Comparison of ENCODE assay signal across 29 cellular contexts in genomic region chr20:40397483-40397882, GRCh38.
"Had no signal": no experiment of that assay in that cellular context is flagged by ENCODE, and none has a peak within 500 bp of the region (broad histone marks: within the 10 kb centered on the region; RNA-seq: fewer than 3 reads in every experiment).

No MANE protein-coding gene starts in this region.

- H3K36me3 ChIP-seq: adrenal gland, esophagus squamous epithelium, gastroesophageal sphincter had no signal

- H3K4me1 Mint-ChIP-seq: activated CD4-positive, alpha-beta T cell treated with anti-CD3 and anti-CD28 coated beads for 36 hours; activated CD4-positive, alpha-beta T cell treated with anti-CD3 and anti-CD28 coated beads, Interleukin-2, amount 10 ng/mL, durations not matched to agents 24 days and 14 days; activated CD8-positive, alpha-beta memory T cell treated with anti-CD3 and anti-CD28 coated beads, Interleukin-2, amount 10 ng/mL, durations not matched to agents 7 days and 5 days; activated naive CD4-positive, alpha-beta T cell treated with anti-CD3 and anti-CD28 coated beads, Interleukin-2, amount 50 U/mL, for 24 hours; activated naive CD8-positive, alpha-beta T cell treated with anti-CD3 and anti-CD28 coated beads for 36 hours; activated naive CD8-positive, alpha-beta T cell treated with anti-CD3 and anti-CD28 coated beads, Interleukin-2, amount 50 U/mL, for 24 hours had no signal

- H3K9me3 ChIP-seq: adrenal gland, body of pancreas, esophagus squamous epithelium, gastroesophageal sphincter had no signal

- H3K9me3 Mint-ChIP-seq: activated naive CD4-positive, alpha-beta T cell treated with anti-CD3 and anti-CD28 coated beads for 36 hours; activated naive CD4-positive, alpha-beta T cell treated with anti-CD3 and anti-CD28 coated beads, Interleukin-2, amount 50 U/mL, for 24 hours had no signal

- H3K4me3 Mint-ChIP-seq: activated CD4-positive, alpha-beta memory T cell treated with anti-CD3 and anti-CD28 coated beads for 36 hours; activated CD4-positive, alpha-beta T cell treated with anti-CD3 and anti-CD28 coated beads for 36 hours; activated CD4-positive, alpha-beta T cell treated with anti-CD3 and anti-CD28 coated beads, Interleukin-2, amount 10 ng/mL, durations not matched to agents 24 days and 14 days; activated CD8-positive, alpha-beta memory T cell treated with anti-CD3 and anti-CD28 coated beads, Interleukin-2, amount 10 ng/mL, durations not matched to agents 7 days and 5 days; activated CD8-positive, alpha-beta T cell treated with anti-CD3 and anti-CD28 coated beads, Interleukin-2, amount 10 ng/mL, durations not matched to agents 7 days and 5 days; activated naive CD4-positive, alpha-beta T cell treated with anti-CD3 and anti-CD28 coated beads for 36 hours; activated naive CD4-positive, alpha-beta T cell treated with anti-CD3 and anti-CD28 coated beads, Interleukin-2, amount 50 U/mL, for 24 hours; activated naive CD8-positive, alpha-beta T cell treated with anti-CD3 and anti-CD28 coated beads for 36 hours; activated naive CD8-positive, alpha-beta T cell treated with anti-CD3 and anti-CD28 coated beads, Interleukin-2, amount 50 U/mL, for 24 hours; activated T-helper 1 cell treated with anti-CD3 and anti-CD28 coated beads, Interleukin-12 subunit alpha, Interleukin-12 subunit beta, Interleukin-2, Interleukin-4 antibody, amounts not matched to agents 30 ng/mL and 10 ng/mL and 1 ng/mL, durations not matched to agents 14 hours and 24 hours and 36 hours had no signal

- H3K27ac Mint-ChIP-seq: activated CD4-positive, alpha-beta memory T cell treated with anti-CD3 and anti-CD28 coated beads for 36 hours; activated CD4-positive, alpha-beta T cell treated with anti-CD3 and anti-CD28 coated beads for 36 hours; activated CD4-positive, alpha-beta T cell treated with anti-CD3 and anti-CD28 coated beads, Interleukin-2, amount 10 ng/mL, durations not matched to agents 24 days and 14 days; activated CD8-positive, alpha-beta memory T cell treated with anti-CD3 and anti-CD28 coated beads, Interleukin-2, amount 10 ng/mL, durations not matched to agents 7 days and 5 days; activated CD8-positive, alpha-beta T cell treated with anti-CD3 and anti-CD28 coated beads, Interleukin-2, amount 10 ng/mL, durations not matched to agents 7 days and 5 days; activated naive CD4-positive, alpha-beta T cell treated with anti-CD3 and anti-CD28 coated beads for 36 hours; activated naive CD4-positive, alpha-beta T cell treated with anti-CD3 and anti-CD28 coated beads, Interleukin-2, amount 50 U/mL, for 24 hours; activated naive CD8-positive, alpha-beta T cell treated with anti-CD3 and anti-CD28 coated beads for 36 hours; activated naive CD8-positive, alpha-beta T cell treated with anti-CD3 and anti-CD28 coated beads, Interleukin-2, amount 50 U/mL, for 24 hours; activated T-helper 1 cell treated with anti-CD3 and anti-CD28 coated beads, Interleukin-12 subunit alpha, Interleukin-12 subunit beta, Interleukin-2, Interleukin-4 antibody, amounts not matched to agents 30 ng/mL and 10 ng/mL and 1 ng/mL, durations not matched to agents 14 hours and 24 hours and 36 hours; activated T-helper 2 cell treated with anti-CD3 and anti-CD28 coated beads, Interferon-gamma antibody, Interleukin-2, Interleukin-4, amounts not matched to agents 10 μg/mL and 5 μg/mL and 100 μg/mL, durations not matched to agents 14 hours and 24 hours and 36 hours had no signal

- H3K36me3 Mint-ChIP-seq: activated CD4-positive, alpha-beta memory T cell treated with anti-CD3 and anti-CD28 coated beads for 36 hours; activated CD8-positive, alpha-beta memory T cell treated with anti-CD3 and anti-CD28 coated beads, Interleukin-2, amount 10 ng/mL, durations not matched to agents 7 days and 5 days; activated naive CD4-positive, alpha-beta T cell treated with anti-CD3 and anti-CD28 coated beads, Interleukin-2, amount 50 U/mL, for 24 hours; activated naive CD8-positive, alpha-beta T cell treated with anti-CD3 and anti-CD28 coated beads for 36 hours had no signal

- ATAC-seq: activated CD4-positive, alpha-beta T cell treated with anti-CD3 and anti-CD28 coated beads for 36 hours; activated CD8-positive, alpha-beta memory T cell treated with anti-CD3 and anti-CD28 coated beads, Interleukin-2, amount 10 ng/mL, durations not matched to agents 7 days and 5 days; activated CD8-positive, alpha-beta T cell treated with anti-CD3 and anti-CD28 coated beads, Interleukin-2, amount 10 ng/mL, durations not matched to agents 7 days and 5 days; activated naive CD8-positive, alpha-beta T cell treated with anti-CD3 and anti-CD28 coated beads, Interleukin-2, amount 50 U/mL, for 24 hours; body of pancreas; gastroesophageal sphincter had no signal

- H3K27ac ChIP-seq: adrenal gland, body of pancreas, epithelial cell of prostate, esophagus squamous epithelium, gastroesophageal sphincter had no signal

- H3K27me3 ChIP-seq: adrenal gland, body of pancreas, gastroesophageal sphincter had no signal

- H3K27me3 Mint-ChIP-seq: activated CD4-positive, alpha-beta memory T cell treated with anti-CD3 and anti-CD28 coated beads for 36 hours; activated CD4-positive, alpha-beta T cell treated with anti-CD3 and anti-CD28 coated beads for 36 hours; activated CD4-positive, alpha-beta T cell treated with anti-CD3 and anti-CD28 coated beads, Interleukin-2, amount 10 ng/mL, durations not matched to agents 24 days and 14 days; activated CD8-positive, alpha-beta memory T cell treated with anti-CD3 and anti-CD28 coated beads, Interleukin-2, amount 10 ng/mL, durations not matched to agents 7 days and 5 days; activated naive CD4-positive, alpha-beta T cell treated with anti-CD3 and anti-CD28 coated beads, Interleukin-2, amount 50 U/mL, for 24 hours; activated naive CD8-positive, alpha-beta T cell treated with anti-CD3 and anti-CD28 coated beads, Interleukin-2, amount 50 U/mL, for 24 hours had no signal

- H3K4me1 ChIP-seq: adrenal gland, body of pancreas, esophagus squamous epithelium, gastroesophageal sphincter had no signal

- H3K4me3 ChIP-seq: adrenal gland, body of pancreas, esophagus squamous epithelium, gastroesophageal sphincter had no signal

- DNase-seq: activated CD4-positive, alpha-beta memory T cell treated with anti-CD3 and anti-CD28 coated beads for 36 hours; activated CD4-positive, alpha-beta T cell treated with anti-CD3 and anti-CD28 coated beads for 36 hours; activated CD4-positive, CD25-positive, alpha-beta regulatory T cell; activated CD4-positive, CD25-positive, alpha-beta regulatory T cell treated with anti-CD3 and anti-CD28 coated beads, Interleukin-2, amount 50 U/mL, for 72 hours; activated CD8-positive, alpha-beta memory T cell treated with anti-CD3 and anti-CD28 coated beads, Interleukin-2, amount 10 ng/mL, durations not matched to agents 7 days and 5 days; activated CD8-positive, alpha-beta memory T cell treated with anti-CD3 and anti-CD28 coated beads, Interleukin-2, amount 50 U/mL, for 4 hours; activated CD8-positive, alpha-beta T cell treated with anti-CD3 and anti-CD28 coated beads, Interleukin-2, amount 10 ng/mL, durations not matched to agents 7 days and 5 days; activated effector memory CD4-positive, alpha-beta T cell treated with anti-CD3 and anti-CD28 coated beads, Interleukin-2, amount 50 U/mL, for 16 hours; activated naive CD4-positive, alpha-beta T cell treated with anti-CD3 and anti-CD28 coated beads for 36 hours; activated naive CD8-positive, alpha-beta T cell treated with anti-CD3 and anti-CD28 coated beads for 36 hours; activated naive CD8-positive, alpha-beta T cell treated with anti-CD3 and anti-CD28 coated beads, Interleukin-2, amount 50 U/mL, for 24 hours; activated T-cell treated with anti-CD3 and anti-CD28 coated beads, Interleukin-2, amount 50 U/mL, for 1 hour; activated T-cell treated with anti-CD3 and anti-CD28 coated beads, Interleukin-2, amount 50 U/mL, for 48 hours; adrenal gland; amygdala; aorta; body of pancreas; caudate nucleus; cortex of kidney; effector CD8-positive, alpha-beta T cell; esophagus squamous epithelium; foreskin melanocyte; T-helper 2 cell had no signal
